ENCODE assay signal across 9 cellular contexts in genomic region chr17:49035470-49036269, GRCh38. TPM values are rescaled to one million over a fixed set of nuclear protein-coding genes. Genes with fewer than 3 reads are reported as not detected.
DNase-seq lines count a peak whose midpoint lies in the region; ATAC-seq and TF ChIP-seq lines count a peak whose summit lies in the region.
"Had no signal": no experiment of that assay in that cellular context is flagged by ENCODE, and none has a peak within 500 bp of the region (broad histone marks: within the 10 kb centered on the region; RNA-seq: fewer than 3 reads in every experiment).

No MANE protein-coding gene starts in this region.

- CTCF ChIA-PET in activated CD8-positive, alpha-beta memory T cell treated with anti-CD3 and anti-CD28 coated beads, Interleukin-2, amount 10 ng/mL, durations not matched to agents 7 days and 5 days (lab: Charles Lee), result interaction anchor here (0.6 to 4.4 kb wide), 19 partner anchors 9 to 360 kb away, joined by 3 to 26 read pairs (median 4); partner anchors contain the start of gene ATP5MC1

- peaks cover 4% of the 10 kb centered on the region for H3K27me3 Mint-ChIP-seq in activated CD8-positive, alpha-beta memory T cell treated with anti-CD3 and anti-CD28 coated beads, Interleukin-2, amount 10 ng/mL, durations not matched to agents 7 days and 5 days
- H3K27me3 Mint-ChIP-seq in glutamatergic neuron (ENCODE audit: unreplicated experiment), result no peaks in the 10 kb centered on the region

- H3K4me3 Mint-ChIP-seq in activated CD8-positive, alpha-beta memory T cell treated with anti-CD3 and anti-CD28 coated beads, Interleukin-2, amount 10 ng/mL, durations not matched to agents 7 days and 5 days, result no peak overlapping the region
- H3K4me3 Mint-ChIP-seq in glutamatergic neuron (ENCODE audit: unreplicated experiment), result no peak overlapping the region
- H3K4me3 Mint-ChIP-seq: CD4-positive, CD25-positive, alpha-beta regulatory T cell had no signal

- peak; percentile 58 for ATAC-seq in activated CD8-positive, alpha-beta memory T cell treated with anti-CD3 and anti-CD28 coated beads, Interleukin-2, amount 10 ng/mL, durations not matched to agents 7 days and 5 days
- ATAC-seq in gastrocnemius medialis (peak; percentile 58 to 65), GM19397 (IDR thresholded peaks at IDR 0.05; ENCODE audit: unreplicated experiment) (no peak), HG03159 (IDR thresholded peaks at IDR 0.05; ENCODE audit: unreplicated experiment) (no peak)

- no peaks in the 10 kb centered on the region for H3K9me3 ChIP-seq in gastrocnemius medialis

- DNase-seq in NCI-H146 (lab: John Stamatoyannopoulos, UW) (peak; percentile 28), NCI-H146 treated with DMSO at 0.1 percent for 48 hours (lab: John Stamatoyannopoulos, UW; ENCODE audit: unreplicated experiment) (no peak), NCI-H1694 (lab: John Stamatoyannopoulos, UW) (peak; percentile 40), glutamatergic neuron (peak; percentile 75), gastrocnemius medialis (peak in 1 of 2 donors; percentile 18)
- DNase-seq in activated CD8-positive, alpha-beta memory T cell treated with anti-CD3 and anti-CD28 coated beads, Interleukin-2, amount 10 ng/mL, durations not matched to agents 7 days and 5 days, result peak; percentile 54

- H3K36me3 ChIP-seq in gastrocnemius medialis, result no peaks in the 10 kb centered on the region

- H3K4me1 ChIP-seq in gastrocnemius medialis, result no peaks in the 10 kb centered on the region

- TF ChIP-seq CTCF in glutamatergic neuron (IDR thresholded peaks at IDR 0.05; ENCODE audit: partially characterized antibody, unreplicated experiment), result peak; percentile 97
- peak; percentile 63 to 71 (median 67) for TF ChIP-seq CTCF in gastrocnemius medialis (IDR thresholded peaks at IDR 0.05 in 4 of 5, conservative IDR thresholded peaks at IDR 0.05 in 1 of 5)

- no peak overlapping the region for H3K27ac ChIP-seq in gastrocnemius medialis

- no peak overlapping the region for H3K27ac Mint-ChIP-seq in activated CD8-positive, alpha-beta memory T cell treated with anti-CD3 and anti-CD28 coated beads, Interleukin-2, amount 10 ng/mL, durations not matched to agents 7 days and 5 days
- no peak overlapping the region for H3K27ac Mint-ChIP-seq in glutamatergic neuron (ENCODE audit: unreplicated experiment)
- H3K27ac Mint-ChIP-seq: CD4-positive, CD25-positive, alpha-beta regulatory T cell had no signal

- H3K27me3 ChIP-seq in gastrocnemius medialis, result peaks cover 4 to 15% (median 6%) of the 10 kb centered on the region in 3 donors

- H3K4me1 Mint-ChIP-seq in activated CD8-positive, alpha-beta memory T cell treated with anti-CD3 and anti-CD28 coated beads, Interleukin-2, amount 10 ng/mL, durations not matched to agents 7 days and 5 days, result peaks cover 6% of the 10 kb centered on the region
- H3K4me1 Mint-ChIP-seq in glutamatergic neuron (ENCODE audit: low read depth, unreplicated experiment), result peaks cover 8% of the 10 kb centered on the region

- H3K9me3 Mint-ChIP-seq in activated CD8-positive, alpha-beta memory T cell treated with anti-CD3 and anti-CD28 coated beads, Interleukin-2, amount 10 ng/mL, durations not matched to agents 7 days and 5 days (ENCODE audit: low read depth), result no peaks in the 10 kb centered on the region
- no peaks in the 10 kb centered on the region for H3K9me3 Mint-ChIP-seq in glutamatergic neuron (ENCODE audit: unreplicated experiment)
- H3K9me3 Mint-ChIP-seq: CD4-positive, CD25-positive, alpha-beta regulatory T cell had no signal

- in situ Hi-C loops in gastrocnemius medialis (cut with MboI; ENCODE audit: low sequenced_read_pairs in 4 of 4), result loop anchor here in 2 of 4 donors (25.0 kb wide), 2 partner anchors 223 to 323 kb away; partner anchors contain the start of genes PRAC1 (in 1 of the 2), PRAC2 (in 1 of the 2) and TTLL6 (in 1 of the 2)

- H3K36me3 Mint-ChIP-seq in activated CD8-positive, alpha-beta memory T cell treated with anti-CD3 and anti-CD28 coated beads, Interleukin-2, amount 10 ng/mL, durations not matched to agents 7 days and 5 days, result no peaks in the 10 kb centered on the region
- H3K36me3 Mint-ChIP-seq in glutamatergic neuron (ENCODE audit: unreplicated experiment), result no peaks in the 10 kb centered on the region
- H3K36me3 Mint-ChIP-seq: CD4-positive, CD25-positive, alpha-beta regulatory T cell had no signal

- no peak for TF ChIP-seq POLR2A in gastrocnemius medialis (IDR thresholded peaks at IDR 0.05)

- intact Hi-C loops in gastrocnemius medialis (cut with DNase I; ENCODE audit: low total_unique reads), result no loop called here

- H3K4me3 ChIP-seq in gastrocnemius medialis, result peak overlapping the region; percentile 29 to 52 (median 44)

RNA-seq across cellular contexts. Expression of gene IGF2BP1, which starts 38.5 kb away (rescaled TPM):
- not detected for total RNA-seq in activated CD8-positive, alpha-beta memory T cell treated with anti-CD3 and anti-CD28 coated beads, Interleukin-2, amount 10 ng/mL, durations not matched to agents 7 days and 5 days
- total RNA-seq in glutamatergic neuron (ENCODE audit: unreplicated experiment), result 260 TPM
- not detected for total RNA-seq in gastrocnemius medialis
- total RNA-seq: CD4-positive, CD25-positive, alpha-beta regulatory T cell had no signal

Comparison
In these comparisons a context has a peak if more than half of its experiments do, and no peak if none do; other contexts are left out.
1. ATAC-seq: peak in activated CD8-positive, alpha-beta memory T cell treated with anti-CD3 and anti-CD28 coated beads, Interleukin-2, amount 10 ng/mL, durations not matched to agents 7 days and 5 days (single experiment) and gastrocnemius medialis (2 of 2); none in GM19397 (single experiment) and HG03159 (single experiment).
2. RNA of gene IGF2BP1, which starts 38.5 kb away (total RNA-seq): 260 TPM in glutamatergic neuron (single experiment); not detected in activated CD8-positive, alpha-beta memory T cell treated with anti-CD3 and anti-CD28 coated beads, Interleukin-2, amount 10 ng/mL, durations not matched to agents 7 days and 5 days and not detected in gastrocnemius medialis; every median in the first group is over 100 times any median in the second.